Comparison of ENCODE assay signal across 8 cellular contexts in genomic region chr5:74640450-74641013, GRCh38. TPM values are rescaled to one million over a fixed set of nuclear protein-coding genes. Genes with fewer than 3 reads are reported as not detected.
DNase-seq lines count a peak whose midpoint lies in the region; ATAC-seq and TF ChIP-seq lines count a peak whose summit lies in the region.

A gene with protein sequence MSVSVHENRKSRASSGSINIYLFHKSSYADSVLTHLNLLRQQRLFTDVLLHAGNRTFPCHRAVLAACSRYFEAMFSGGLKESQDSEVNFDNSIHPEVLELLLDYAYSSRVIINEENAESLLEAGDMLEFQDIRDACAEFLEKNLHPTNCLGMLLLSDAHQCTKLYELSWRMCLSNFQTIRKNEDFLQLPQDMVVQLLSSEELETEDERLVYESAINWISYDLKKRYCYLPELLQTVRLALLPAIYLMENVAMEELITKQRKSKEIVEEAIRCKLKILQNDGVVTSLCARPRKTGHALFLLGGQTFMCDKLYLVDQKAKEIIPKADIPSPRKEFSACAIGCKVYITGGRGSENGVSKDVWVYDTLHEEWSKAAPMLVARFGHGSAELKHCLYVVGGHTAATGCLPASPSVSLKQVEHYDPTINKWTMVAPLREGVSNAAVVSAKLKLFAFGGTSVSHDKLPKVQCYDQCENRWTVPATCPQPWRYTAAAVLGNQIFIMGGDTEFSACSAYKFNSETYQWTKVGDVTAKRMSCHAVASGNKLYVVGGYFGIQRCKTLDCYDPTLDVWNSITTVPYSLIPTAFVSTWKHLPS (minus strand): TSS chr5:74640728. CDS start chr5:74636485, 4,243 bp downstream.

- TF ChIP-seq CTCF in esophagus squamous epithelium (IDR thresholded peaks at IDR 0.05), result peak in 5 of 6 experiments; percentile 43 to 85 (median 66)

- H3K27ac ChIP-seq in HUES48 (ENCODE audit: low read depth, low read length) (peak within 1 kb of the TSS; percentile 81), esophagus squamous epithelium (peak within 1 kb of the TSS; percentile 78 to 90 (median 88)), muscle layer of duodenum (ENCODE audit: low read length) (peak within 1 kb of the TSS; percentile 61)

- intact Hi-C loops in esophagus squamous epithelium (cut with DNase I), result loop anchor here (10.0 kb wide), 1 partner anchor 606 kb away; no protein-coding TSS in a partner anchor

- DNase-seq in DMS 273 (lab: John Stamatoyannopoulos, UW; ENCODE audit: unreplicated experiment) (peak; percentile 97), OCI-M1 (lab: John Stamatoyannopoulos, UW) (peak; percentile 64), esophagus squamous epithelium (lab: John Stamatoyannopoulos, UW) (peak; percentile 39)
- peak; percentile 75 to 84 for DNase-seq in activated T-cell treated with anti-CD3 and anti-CD28 coated beads, Interleukin-2, amount 50 U/mL, for 48 hours
- DNase-seq in stimulated activated CD8-positive, alpha-beta memory T cell treated with anti-CD3 and anti-CD28 coated beads, Interleukin-7, amount 100 ng/mL, for 4 hours (ENCODE audit: low read depth in 2 of 2), result peak; percentile 38 to 74

- H3K27me3 ChIP-seq in HUES48 (ENCODE audit: control insufficient read depth, insufficient read depth, low read length), result peaks cover 48% of the 10 kb centered on the region
- H3K27me3 ChIP-seq in esophagus squamous epithelium, result no peaks in the 10 kb centered on the region
- no peaks in the 10 kb centered on the region for H3K27me3 ChIP-seq in muscle layer of duodenum (ENCODE audit: low read depth, low read length)

- peak within 1 kb of the TSS; percentile 75 for H3K9ac ChIP-seq in HUES48 (ENCODE audit: low read depth, low read length)

- H3K9me3 ChIP-seq in HUES48 (ENCODE audit: control insufficient read depth, insufficient read depth, low read length) (no peaks in the 10 kb centered on the region), esophagus squamous epithelium (no peaks in the 10 kb centered on the region), muscle layer of duodenum (ENCODE audit: control insufficient read depth in 1 of 2, low read length in 2 of 2) (no peaks in the 10 kb centered on the region)

- peaks cover 22% of the 10 kb centered on the region for H3K4me1 ChIP-seq in HUES48 (ENCODE audit: control insufficient read depth, insufficient read depth, low read length)
- H3K4me1 ChIP-seq in esophagus squamous epithelium, result peaks cover 0 to 75% (median 17%) of the 10 kb centered on the region in 3 donors
- peaks cover 0 to 16% of the 10 kb centered on the region in 2 donors for H3K4me1 ChIP-seq in muscle layer of duodenum (ENCODE audit: control insufficient read depth in 1 of 2, insufficient read depth in 2 of 2, low read length in 2 of 2)

- H3K4me3 ChIP-seq in HUES48 (ENCODE audit: low read depth, low read length) (peak within 1 kb of the TSS; percentile 97), esophagus squamous epithelium (peak within 1 kb of the TSS; percentile 54 to 82 (median 78)), muscle layer of duodenum (ENCODE audit: low read depth in 1 of 2, low read length in 2 of 2) (peak within 1 kb of the TSS; percentile 85 to 91)

- H3K36me3 ChIP-seq in HUES48 (ENCODE audit: control insufficient read depth, insufficient read depth, low read length) (peaks cover 8% of the 10 kb centered on the region; the same call in 1 of the 2 replicates), esophagus squamous epithelium (peaks cover 0 to 4% (median 0%) of the 10 kb centered on the region in 3 donors), muscle layer of duodenum (ENCODE audit: control insufficient read depth in 1 of 2, insufficient read depth in 2 of 2, low read length in 2 of 2) (peaks cover 0 to 2% of the 10 kb centered on the region in 2 donors)

- ATAC-seq in GM21381 (IDR thresholded peaks at IDR 0.05; ENCODE audit: unreplicated experiment), result peak; percentile 64

- peak in 2 of 4 donors; percentile 75 to 78 for TF ChIP-seq POLR2A in esophagus squamous epithelium (IDR thresholded peaks at IDR 0.05)

- WGBS in esophagus squamous epithelium, 2 donors, result 1 to 2% methylated on average over 12 to 33 of the region's 64 CpGs

RNA-seq across cellular contexts. Expression of the gene that starts here (rescaled TPM):
- total RNA-seq in esophagus squamous epithelium, result 1 to 10 TPM; 3.8 to 6.4 (median 3.9) TPM

Comparison
In these comparisons a context has a peak if more than half of its experiments do, and no peak if none do; other contexts are left out.
1. Peak in every context shown above with its lines: DNase-seq, ATAC-seq, H3K4me3 ChIP-seq and H3K27ac ChIP-seq.
2. DNase-seq: peak in every context shown above with its lines; median percentile 97 in DMS 273; 80 in activated T-cell treated with anti-CD3 and anti-CD28 coated beads, Interleukin-2, amount 50 U/mL, for 48 hours; 64 in OCI-M1; 56 in stimulated activated CD8-positive, alpha-beta memory T cell treated with anti-CD3 and anti-CD28 coated beads, Interleukin-7, amount 100 ng/mL, for 4 hours; 39 in esophagus squamous epithelium.